26 cellular contexts compared by ENCODE assay signal in genomic region chr6:159890802-159891201, GRCh38. TPM values are rescaled to one million over a fixed set of nuclear protein-coding genes. Genes with fewer than 3 reads are reported as not detected.
DNase-seq lines count a peak whose midpoint lies in the region; TF ChIP-seq lines count a peak whose summit lies in the region.
"Had no signal": no experiment of that assay in that cellular context is flagged by ENCODE, and none has a peak within 500 bp of the region (broad histone marks: within the 10 kb centered on the region; RNA-seq: fewer than 3 reads in every experiment).

MAS1 (plus strand) TSS chr6:159890988; CDS start chr6:159906956, 15,968 bp downstream.

- no CpG with 5 or more reads among the region's 7 CpGs for WGBS in neuronal stem cell (ENCODE audit: extremely low coverage in 2 of 2, insufficient read length in 2 of 2, insufficient replicate concordance in 1 of 2), 2 donors

- H3K36me3 ChIP-seq in neuronal stem cell (replicated peaks in 1 of 2; ENCODE audit: control insufficient read depth in 2 of 2, insufficient read depth in 2 of 2, low read length in 2 of 2) (no peaks in the 10 kb centered on the region), A673 (ENCODE audit: insufficient read depth, low read length, poor library complexity, severe bottlenecking) (no peaks in the 10 kb centered on the region)
- H3K36me3 ChIP-seq: BLaER1 had no signal

- no peak within 1 kb of the TSS for H3K9ac ChIP-seq in neuronal stem cell (ENCODE audit: low read depth, low read length, poor library complexity)
- H3K9ac ChIP-seq: BLaER1, GM23248 had no signal

- peak within 1 kb of the TSS in 16 of 59 donors; percentile 0 to 53 (median 22) for H3K27ac ChIP-seq in dorsolateral prefrontal cortex
- H3K27ac ChIP-seq in neuronal stem cell (replicated peaks; ENCODE audit: low read length) = no peak within 1 kb of the TSS
- no peak within 1 kb of the TSS for H3K27ac ChIP-seq in A673 (ENCODE audit: low read depth, low read length, poor library complexity, severe bottlenecking)
- H3K27ac ChIP-seq: 22Rv1, BLaER1, GM23248 had no signal

- H4K8ac ChIP-seq in neuronal stem cell (ENCODE audit: low read depth, low read length) = no peak within 1 kb of the TSS

- CTCF ChIA-PET in A673 (lab: Charles Lee) = no interaction called here

- DNase-seq in DMS 273 (lab: John Stamatoyannopoulos, UW; ENCODE audit: unreplicated experiment) (peak; percentile 22), DMS 273 treated with DMSO at 0.1 percent for 48 hours (lab: John Stamatoyannopoulos, UW) (no peak), dorsolateral prefrontal cortex (peak in 4 of 10 donors; percentile 22 to 48 (median 39)), neuronal stem cell (ENCODE audit: low spot score) (no peak), putamen (ENCODE audit: low spot score) (no peak), A673 (ENCODE audit: low spot score) (no peak), NCI-H2081 (lab: John Stamatoyannopoulos, UW) (no peak)
- DNase-seq: CD4-positive, CD25-positive, alpha-beta regulatory T cell; DMS53; GM23248; H9; Karpas-422; NCI-H1092 treated with DMSO at 0.1 percent for 48 hours; NCI-H1436; NCI-H187; NCI-H446 treated with DMSO at 0.1 percent for 48 hours; NCI-H526 treated with DMSO at 0.1 percent for 48 hours; RPMI8226; SHP77 had no signal

- H3K9me3 ChIP-seq in neuronal stem cell (replicated peaks in 1 of 2; ENCODE audit: control insufficient read depth in 2 of 2, insufficient read depth in 1 of 2, low read depth in 1 of 2, low read length in 2 of 2) (no peaks in the 10 kb centered on the region), A673 (ENCODE audit: low read depth, low read length, poor library complexity, severe bottlenecking) (no peaks in the 10 kb centered on the region)
- H3K9me3 ChIP-seq: BLaER1 had no signal

- no peak for TF ChIP-seq CTCF in dorsolateral prefrontal cortex (IDR thresholded peaks at IDR 0.05 in 54 of 56, conservative IDR thresholded peaks at IDR 0.05 in 2 of 56; ENCODE audit: low read depth in 1 of 56, partially characterized antibody in 56 of 56)
- TF ChIP-seq CTCF in A673 (conservative IDR thresholded peaks at IDR 0.05; ENCODE audit: low read depth, low read length) = no peak

- no peak within 1 kb of the TSS for H2BK120ac ChIP-seq in neuronal stem cell (ENCODE audit: low read depth, low read length)

- H3K4me2 ChIP-seq in neuronal stem cell (ENCODE audit: insufficient read depth, low read length, poor library complexity, severe bottlenecking) = no peak within 1 kb of the TSS
- H3K4me2 ChIP-seq: BLaER1 had no signal

- H2BK12ac ChIP-seq in neuronal stem cell (ENCODE audit: low read length) = no peak within 1 kb of the TSS

- BruUV-seq in A673 (replicated peaks; lab: Mats Ljungman, UMichigan) = no TSS peak

- H3K4me3 ChIP-seq in dorsolateral prefrontal cortex = peak within 1 kb of the TSS in 40 of 59 donors; percentile 1 to 54 (median 30)
- no peak within 1 kb of the TSS for H3K4me3 ChIP-seq in neuronal stem cell (ENCODE audit: low read length in 2 of 2)
- H3K4me3 ChIP-seq in A673 (ENCODE audit: low read depth, low read length, poor library complexity, severe bottlenecking) = no peak within 1 kb of the TSS
- H3K4me3 ChIP-seq: BLaER1, GM23248 had no signal

- H3K79me1 ChIP-seq in neuronal stem cell (ENCODE audit: low read depth, low read length) = no peaks in the 10 kb centered on the region

- H2AFZ ChIP-seq in neuronal stem cell (ENCODE audit: low read length) = no peak within 1 kb of the TSS
- H2AFZ ChIP-seq: GM23248 had no signal

- H3K14ac ChIP-seq in neuronal stem cell (ENCODE audit: low read length) = no peak within 1 kb of the TSS

- no peak within 1 kb of the TSS for H3K23ac ChIP-seq in neuronal stem cell (ENCODE audit: low read depth, low read length, poor library complexity)

- no peak within 1 kb of the TSS for H3K4ac ChIP-seq in neuronal stem cell (ENCODE audit: low read length)

- H3K4me1 ChIP-seq in neuronal stem cell (ENCODE audit: control insufficient read depth in 2 of 2, insufficient read depth in 1 of 2, low read depth in 1 of 2, low read length in 2 of 2) (peaks cover 0 to 5% of the 10 kb centered on the region in 2 donors), A673 (ENCODE audit: insufficient read depth, low read length, poor library complexity, severe bottlenecking) (no peaks in the 10 kb centered on the region)
- H3K4me1 ChIP-seq: BLaER1 had no signal

- no peak within 1 kb of the TSS for H2AK5ac ChIP-seq in neuronal stem cell (ENCODE audit: low read depth, low read length)

- peak within 1 kb of the TSS; percentile 55 for H3K18ac ChIP-seq in neuronal stem cell (ENCODE audit: low read length)

- peaks cover 0 to 54% (median 0%) of the 10 kb centered on the region in 45 donors for H3K27me3 ChIP-seq in dorsolateral prefrontal cortex
- H3K27me3 ChIP-seq in neuronal stem cell (ENCODE audit: control insufficient read depth in 3 of 3, insufficient read depth in 3 of 3, low read depth in 1 of 3, low read length in 3 of 3) = peaks cover 0 to 35% (median 0%) of the 10 kb centered on the region in 3 experiments
- peaks cover 81% of the 10 kb centered on the region for H3K27me3 ChIP-seq in A673 (replicated peaks; ENCODE audit: insufficient read depth, low read depth, low read length, poor library complexity)
- H3K27me3 ChIP-seq: BLaER1 had no signal

- POLR2A ChIA-PET in A673 (lab: Charles Lee; ENCODE audit: low non-redundant PET) = no interaction called here

- H4K91ac ChIP-seq in neuronal stem cell (ENCODE audit: low read depth, low read length, poor library complexity) = no peak within 1 kb of the TSS

- intact Hi-C loops in dorsolateral prefrontal cortex (cut with DNase I) = no loop called here
- intact Hi-C loops in A673 (cut with micrococcal nuclease; ENCODE audit: unreplicated experiment) = no loop called here

- H2BK15ac ChIP-seq in neuronal stem cell (ENCODE audit: low read length) = no peak within 1 kb of the TSS

- no peak within 1 kb of the TSS for H2BK5ac ChIP-seq in neuronal stem cell (ENCODE audit: low read length)

RNA-seq across cellular contexts. Expression of gene MAS1, which starts in this region (rescaled TPM):
- total RNA-seq in dorsolateral prefrontal cortex (10 to 100 TPM in 6 of 120 experiments, 1 to 10 TPM in 114; 1.5 to 11.9 (median 6.5) TPM), A673 (2021) (not detected in 2 replicates)
- not detected for polyA plus RNA-seq in neuronal stem cell (2013, experiment 1 of 2)
- not detected for polyA plus RNA-seq in neuronal stem cell (2013, experiment 2 of 2)
- total RNA-seq: CD4-positive, CD25-positive, alpha-beta regulatory T cell; Daoy; G401; GM23248; HepG2; HT1080; SK-MEL-5 had no signal
- polyA plus RNA-seq: CD4-positive, CD25-positive, alpha-beta regulatory T cell; GM23248; HepG2 had no signal

Comparison
In these comparisons a context has a peak if more than half of its experiments do, and no peak if none do; other contexts are left out.
1. H3K4me3 ChIP-seq: peak in dorsolateral prefrontal cortex (40 of 59); none in neuronal stem cell (0 of 2) and A673 (single experiment).